Comparison of ENCODE assay signal across 8 cellular contexts in the genomic region with DNA sequence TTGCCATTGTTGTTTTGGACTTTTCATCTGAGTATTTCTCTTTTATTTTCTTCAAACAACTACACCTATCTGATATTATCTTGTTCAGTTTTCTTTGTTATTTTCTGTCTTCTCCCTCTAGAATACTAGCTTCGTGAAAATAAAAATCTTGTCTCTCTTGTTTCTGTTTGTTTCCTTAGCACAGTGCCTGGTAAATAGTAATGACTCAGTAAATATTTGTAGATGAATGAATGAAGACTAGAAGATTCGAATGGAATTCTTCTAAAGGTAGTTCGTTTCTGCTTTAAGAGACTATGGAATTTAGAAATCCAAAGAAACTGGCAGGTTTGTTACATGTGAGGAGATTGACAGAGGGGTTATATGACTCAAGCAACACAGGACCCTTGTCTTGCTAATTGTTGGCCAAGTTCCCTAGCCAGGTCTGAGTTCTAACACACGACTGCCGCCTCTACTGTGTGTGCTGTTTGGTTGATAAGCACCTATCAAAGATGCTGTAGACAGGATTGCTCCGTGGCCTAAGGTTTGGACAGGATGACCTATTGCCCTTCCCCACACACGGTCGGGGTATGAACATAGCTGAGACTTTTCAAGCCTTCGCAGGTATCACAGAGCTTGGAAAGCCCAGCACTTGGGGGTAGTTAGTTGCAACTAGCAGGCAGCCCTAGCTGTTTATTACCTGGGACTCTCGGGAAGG. TPM values are rescaled to one million over a fixed set of nuclear protein-coding genes. Genes with fewer than 3 reads are reported as not detected.
DNase-seq lines count a peak whose midpoint lies in the region; ATAC-seq, FAIRE-seq and TF ChIP-seq lines count a peak whose summit lies in the region.

No MANE protein-coding gene starts in this region.

- POLR2A ChIA-PET in CD8-positive, alpha-beta T cell (lab: Charles Lee) = interaction anchor here (1.0 to 1.9 kb wide), 2 partner anchors 15 to 45 kb away, joined by 4 to 7 read pairs; no protein-coding TSS in a partner anchor

- peak overlapping the region; percentile 91 for H3K4me2 ChIP-seq in KMS-11

- no peaks in the 10 kb centered on the region for H3K9me3 Mint-ChIP-seq in CD8-positive, alpha-beta T cell

- no peaks in the 10 kb centered on the region for H3K36me3 ChIP-seq in CD8-positive, alpha-beta T cell (ENCODE audit: insufficient read depth, low read length)
- H3K36me3 ChIP-seq in KMS-11 (ENCODE audit: insufficient read depth) = no peaks in the 10 kb centered on the region
- H3K36me3 ChIP-seq in bronchial epithelial cell (ENCODE audit: control insufficient read depth, insufficient read depth, low read length) = no peaks in the 10 kb centered on the region
- H3K36me3 ChIP-seq in urinary bladder (ENCODE audit: insufficient read depth) = no peaks in the 10 kb centered on the region

- H3K4me3 Mint-ChIP-seq in CD8-positive, alpha-beta T cell = peak overlapping the region; percentile 99

- peaks cover 6% of the 10 kb centered on the region for H3K36me3 Mint-ChIP-seq in CD8-positive, alpha-beta T cell

- peak; percentile 3 for ATAC-seq in CD8-positive, alpha-beta T cell
- peak; percentile 18 for ATAC-seq in GM19455 (IDR thresholded peaks at IDR 0.05; ENCODE audit: unreplicated experiment)

- H3K27me3 ChIP-seq in CD8-positive, alpha-beta T cell (ENCODE audit: insufficient read depth, low read length) = no peaks in the 10 kb centered on the region
- no peaks in the 10 kb centered on the region for H3K27me3 ChIP-seq in KMS-11 (ENCODE audit: insufficient read depth, low read depth)
- H3K27me3 ChIP-seq in bronchial epithelial cell (ENCODE audit: control insufficient read depth, insufficient read depth, low read length) = no peaks in the 10 kb centered on the region

- peak overlapping the region; percentile 99 for H2AFZ ChIP-seq in KMS-11 (ENCODE audit: low read depth)

- H3K4me1 ChIP-seq in CD8-positive, alpha-beta T cell (ENCODE audit: insufficient read depth, low read length) = peaks cover 20% of the 10 kb centered on the region
- H3K4me1 ChIP-seq in KMS-11 (ENCODE audit: low read depth, poor library complexity, severe bottlenecking) (peaks cover 26% of the 10 kb centered on the region), urinary bladder (ENCODE audit: insufficient read depth) (peaks cover under 1% of the 10 kb centered on the region)

- H3K27ac ChIP-seq in CD8-positive, alpha-beta T cell (ENCODE audit: low read depth, low read length) = peak overlapping the region; percentile 41
- H3K27ac ChIP-seq in KMS-11 (peak overlapping the region; percentile 23), urinary bladder (ENCODE audit: low read depth) (peak overlapping the region; percentile 68)

- no peak for TF ChIP-seq CTCF in CD8-positive, alpha-beta T cell (IDR thresholded peaks at IDR 0.05)
- no peak for TF ChIP-seq CTCF in KMS-11 (conservative IDR thresholded peaks at IDR 0.05; ENCODE audit: low read depth, low read length)
- no peak for TF ChIP-seq CTCF in bronchial epithelial cell (IDR thresholded peaks at IDR 0.05; ENCODE audit: insufficient read depth, low read length, severe bottlenecking)

- peak overlapping the region; percentile 96 for H3K27ac Mint-ChIP-seq in CD8-positive, alpha-beta T cell

- CTCF ChIA-PET in CD8-positive, alpha-beta T cell (lab: Charles Lee) = interaction anchor here (0.6 to 1.0 kb wide), 3 partner anchors 42 to 264 kb away, joined by 3 read pairs; no protein-coding TSS in a partner anchor

- H3K9me3 ChIP-seq in CD8-positive, alpha-beta T cell (ENCODE audit: low read length) = no peaks in the 10 kb centered on the region

- no peaks in the 10 kb centered on the region for H3K27me3 Mint-ChIP-seq in CD8-positive, alpha-beta T cell (ENCODE audit: low read depth)

- no peak for FAIRE-seq in bronchial epithelial cell (lab: Jason Lieb, UNC)

- H3K79me2 ChIP-seq in KMS-11 (ENCODE audit: insufficient read depth, low read depth) = peaks cover 40% of the 10 kb centered on the region; the same call in 1 of the 2 replicates

- no peaks in the 10 kb centered on the region for H4K20me1 ChIP-seq in KMS-11 (ENCODE audit: insufficient read depth)

- intact Hi-C loops in CD8-positive, alpha-beta T cell (cut with DNase I, micrococcal nuclease) = loop anchor here (1.0 to 10.0 kb wide), 11 partner anchors 40 to 1415 kb away; a partner anchor contains a TSS

- peak overlapping the region; percentile 85 for H3K4me3 ChIP-seq in CD8-positive, alpha-beta T cell (ENCODE audit: low read depth, low read length)
- no peak overlapping the region for H3K4me3 ChIP-seq in KMS-11 (IDR thresholded peaks at IDR 0.05; ENCODE audit: insufficient read depth, low read depth, low read length)
- peak overlapping the region; percentile 84 for H3K4me3 ChIP-seq in bronchial epithelial cell (ENCODE audit: low read depth, low read length)
- peak overlapping the region; percentile 68 for H3K4me3 ChIP-seq in urinary bladder (ENCODE audit: low read depth, low read length)

- 33% methylated on average over 10 of the region's 10 CpGs for WGBS in urinary bladder

- peak overlapping the region; percentile 85 for H3K9ac ChIP-seq in KMS-11

- H3K4me1 Mint-ChIP-seq in CD8-positive, alpha-beta T cell (ENCODE audit: low read depth) = peaks cover 48% of the 10 kb centered on the region

- DNase-seq in CD8-positive, alpha-beta T cell = peak in 2 of 7 experiments; percentile 1 to 5
- peak; percentile 44 for DNase-seq in bronchial epithelial cell (ENCODE audit: low read depth)
- peak; percentile 43 for DNase-seq in medulla oblongata (ENCODE audit: extremely low spot score)
- DNase-seq in HPDE6-E6E7 (ENCODE audit: extremely low spot score) = no peak
- DNase-seq in NOMO-1 treated with DMSO at 0.1 percent for 48 hours (lab: John Stamatoyannopoulos, UW; ENCODE audit: unreplicated experiment) = no peak

RNA-seq across cellular contexts. Expression of a gene that starts 0.8 kb away (rescaled TPM):
- total RNA-seq in CD8-positive, alpha-beta T cell = 10 to 100 TPM; 11.0 to 13.7 TPM
- 6.5 and 6.8 TPM in 2 replicates for total RNA-seq in bronchial epithelial cell
- 61.0 TPM for total RNA-seq in urinary bladder
- 6.2 TPM for polyA plus RNA-seq in urinary bladder

Comparison
In these comparisons a context has a peak if more than half of its experiments do, and no peak if none do; other contexts are left out.
1. DNase-seq: peak in bronchial epithelial cell (single experiment) and medulla oblongata (single experiment); none in HPDE6-E6E7 (single experiment) and NOMO-1 treated with DMSO at 0.1 percent for 48 hours (single experiment).
2. Peak in every context shown above with its lines, with median percentiles within 50 percentile points of each other: H3K27ac ChIP-seq.